Comparison of ENCODE assay signal across 29 cellular contexts in the genomic region with DNA sequence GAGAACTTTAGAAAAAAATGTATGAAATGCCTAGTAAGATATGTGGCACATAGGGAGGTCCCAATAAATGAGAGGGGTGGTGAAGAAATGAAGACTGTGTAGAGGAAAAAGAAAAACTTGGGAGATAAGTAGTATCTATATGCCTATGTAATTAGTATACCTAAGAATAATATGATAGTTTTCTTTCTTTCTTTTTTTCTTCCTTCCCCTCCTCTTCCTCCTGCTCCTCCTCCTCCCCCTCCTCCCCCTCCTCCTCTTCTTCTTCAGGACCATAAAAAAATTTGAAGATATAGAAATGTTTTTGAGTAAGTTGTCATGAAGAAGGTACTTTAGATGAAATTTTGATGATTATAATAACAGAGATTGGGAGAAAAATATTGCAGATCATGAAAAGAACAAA.
"Had no signal": no experiment of that assay in that cellular context is flagged by ENCODE, and none has a peak within 500 bp of the region (broad histone marks: within the 10 kb centered on the region; RNA-seq: fewer than 3 reads in every experiment).

No MANE protein-coding gene starts in this region.

- H3K27me3 ChIP-seq: stomach, suprapubic skin, testis, thyroid gland, tibial artery, tibial nerve, transverse colon, upper lobe of left lung, upper lobe of right lung, uterus, vagina had no signal

- H3K27me3 Mint-ChIP-seq: stimulated activated memory B cell treated with anti-CD40 and anti-IgM and Interleukin-4, amounts not matched to agents 10 μg/mL and 1 μg/mL and 100 μg/mL, for 72 hours; stimulated activated naive B cell treated with anti-CD40 and anti-IgM and Interleukin-4, amounts not matched to agents 10 μg/mL and 1 μg/mL and 100 μg/mL, for 72 hours; stimulated activated naive CD8-positive, alpha-beta T cell treated with anti-CD3 and anti-CD28 coated beads, Interleukin-15, amount 100 ng/mL, for 72 hours; stimulated activated naive CD8-positive, alpha-beta T cell treated with anti-CD3 and anti-CD28 coated beads, Interleukin-15, Interleukin-2, amounts not matched to agents 100 ng/mL and 50 ng/mL, for 24 hours had no signal

- H3K36me3 Mint-ChIP-seq: stimulated activated effector memory CD8-positive, alpha-beta T cell treated with anti-CD3 and anti-CD28 coated beads, Interleukin-12 subunit alpha, Interleukin-12 subunit beta, amount 100 ng/mL, for 72 hours; stimulated activated memory B cell treated with anti-CD40 and anti-IgM and Interleukin-4, amounts not matched to agents 10 μg/mL and 1 μg/mL and 100 μg/mL, for 72 hours; stimulated activated naive B cell treated with anti-CD40 and anti-IgM and Interleukin-4, amounts not matched to agents 10 μg/mL and 1 μg/mL and 100 μg/mL, for 72 hours; type B pancreatic cell had no signal

- H3K27ac ChIP-seq: stomach, suprapubic skin, testis, thoracic aorta, thyroid gland, tibial artery, tibial nerve, transverse colon, upper lobe of left lung, upper lobe of right lung, uterus, vagina had no signal

- DNase-seq: stimulated activated CD4-positive, alpha-beta T cell treated with anti-CD3 and anti-CD28 coated beads, Interleukin-2, amount 100 ng/mL, for 48 hours; stimulated activated CD4-positive, alpha-beta T cell treated with anti-CD3 and anti-CD28 coated beads, Interleukin-4, amount 100 ng/mL, for 1 hour; stimulated activated CD4-positive, alpha-beta T cell treated with anti-CD3 and anti-CD28 coated beads, Interleukin-4, amount 100 ng/mL, for 24 hours; stimulated activated CD4-positive, alpha-beta T cell treated with anti-CD3 and anti-CD28 coated beads, Interleukin-4, amount 100 ng/mL, for 4 hours; stimulated activated CD8-positive, alpha-beta memory T cell treated with anti-CD3 and anti-CD28 coated beads, Interleukin-4, amount 100 ng/mL, for 48 hours; stimulated activated naive B cell treated with anti-CD40 and anti-IgM and Interleukin-4, amounts not matched to agents 10 μg/mL and 1 μg/mL and 100 μg/mL, for 72 hours; stimulated activated naive CD4-positive, alpha-beta T cell; stimulated activated naive CD4-positive, alpha-beta T cell treated with Interleukin-2 at 50 U/mL for 16 hours; stimulated activated naive CD8-positive, alpha-beta T cell treated with anti-CD3 and anti-CD28 coated beads, Interleukin-15, amount 100 ng/mL, for 72 hours; stimulated activated naive CD8-positive, alpha-beta T cell treated with anti-CD3 and anti-CD28 coated beads, Interleukin-15, Interleukin-2, amounts not matched to agents 100 U/mL and 50 U/mL, for 24 hours; stomach; substantia nigra; testis; thyroid gland; tibial artery; transverse colon; trophoblast cell; upper lobe of left lung; upper lobe of right lung; uterus had no signal

- H3K4me3 Mint-ChIP-seq: stimulated activated effector memory CD8-positive, alpha-beta T cell treated with anti-CD3 and anti-CD28 coated beads, Interleukin-12 subunit alpha, Interleukin-12 subunit beta, amount 100 ng/mL, for 72 hours; stimulated activated memory B cell treated with anti-CD40 and anti-IgM and Interleukin-4, amounts not matched to agents 10 μg/mL and 1 μg/mL and 100 μg/mL, for 72 hours; stimulated activated naive B cell treated with anti-CD40 and anti-IgM and Interleukin-4, amounts not matched to agents 10 μg/mL and 1 μg/mL and 100 μg/mL, for 72 hours; stimulated activated naive CD8-positive, alpha-beta T cell treated with anti-CD3 and anti-CD28 coated beads, Interleukin-15, amount 100 ng/mL, for 72 hours; stimulated activated naive CD8-positive, alpha-beta T cell treated with anti-CD3 and anti-CD28 coated beads, Interleukin-15, Interleukin-2, amounts not matched to agents 100 ng/mL and 50 ng/mL, for 24 hours; type B pancreatic cell had no signal

- H3K4me3 ChIP-seq: stomach, suprapubic skin, testis, thoracic aorta, thyroid gland, tibial artery, tibial nerve, transverse colon, upper lobe of left lung, upper lobe of right lung, uterus, vagina had no signal

- FAIRE-seq: urothelium cell line had no signal

- ATAC-seq: stimulated activated effector memory CD8-positive, alpha-beta T cell treated with anti-CD3 and anti-CD28 coated beads, Interleukin-12 subunit alpha, Interleukin-12 subunit beta, amount 100 ng/mL, for 72 hours; stimulated activated memory B cell treated with anti-CD40 and anti-IgM and Interleukin-4, amounts not matched to agents 10 μg/mL and 1 μg/mL and 100 μg/mL, for 72 hours; stimulated activated naive B cell treated with anti-CD40 and anti-IgM and Interleukin-4, amounts not matched to agents 10 μg/mL and 1 μg/mL and 100 μg/mL, for 72 hours; stimulated activated naive CD8-positive, alpha-beta T cell treated with anti-CD3 and anti-CD28 coated beads, Interleukin-15, amount 100 ng/mL, for 72 hours; stimulated activated naive CD8-positive, alpha-beta T cell treated with anti-CD3 and anti-CD28 coated beads, Interleukin-15, Interleukin-2, amounts not matched to agents 100 U/mL and 50 U/mL, for 24 hours; upper lobe of right lung had no signal

- H3K9me3 Mint-ChIP-seq: stimulated activated memory B cell treated with anti-CD40 and anti-IgM and Interleukin-4, amounts not matched to agents 10 μg/mL and 1 μg/mL and 100 μg/mL, for 72 hours; stimulated activated naive B cell treated with anti-CD40 and anti-IgM and Interleukin-4, amounts not matched to agents 10 μg/mL and 1 μg/mL and 100 μg/mL, for 72 hours; type B pancreatic cell had no signal

- H3K9me3 ChIP-seq: stomach, suprapubic skin, testis, thoracic aorta, thyroid gland, tibial artery, tibial nerve, transverse colon, upper lobe of left lung, upper lobe of right lung, uterus, vagina had no signal

- H3K4me1 ChIP-seq: stomach, suprapubic skin, testis, thyroid gland, tibial artery, tibial nerve, transverse colon, upper lobe of left lung, upper lobe of right lung, uterus, vagina had no signal

- H3K4me1 Mint-ChIP-seq: stimulated activated effector memory CD8-positive, alpha-beta T cell treated with anti-CD3 and anti-CD28 coated beads, Interleukin-12 subunit alpha, Interleukin-12 subunit beta, amount 100 ng/mL, for 72 hours; stimulated activated memory B cell treated with anti-CD40 and anti-IgM and Interleukin-4, amounts not matched to agents 10 μg/mL and 1 μg/mL and 100 μg/mL, for 72 hours; stimulated activated naive B cell treated with anti-CD40 and anti-IgM and Interleukin-4, amounts not matched to agents 10 μg/mL and 1 μg/mL and 100 μg/mL, for 72 hours; stimulated activated naive CD8-positive, alpha-beta T cell treated with anti-CD3 and anti-CD28 coated beads, Interleukin-15, amount 100 ng/mL, for 72 hours had no signal

- H3K36me3 ChIP-seq: stomach, suprapubic skin, thoracic aorta, thyroid gland, tibial artery, tibial nerve, transverse colon, upper lobe of left lung, upper lobe of right lung, uterus, vagina had no signal

- H3K27ac Mint-ChIP-seq: stimulated activated effector memory CD8-positive, alpha-beta T cell treated with anti-CD3 and anti-CD28 coated beads, Interleukin-12 subunit alpha, Interleukin-12 subunit beta, amount 100 ng/mL, for 72 hours; stimulated activated memory B cell treated with anti-CD40 and anti-IgM and Interleukin-4, amounts not matched to agents 10 μg/mL and 1 μg/mL and 100 μg/mL, for 72 hours; stimulated activated naive B cell treated with anti-CD40 and anti-IgM and Interleukin-4, amounts not matched to agents 10 μg/mL and 1 μg/mL and 100 μg/mL, for 72 hours; stimulated activated naive CD8-positive, alpha-beta T cell treated with anti-CD3 and anti-CD28 coated beads, Interleukin-15, amount 100 ng/mL, for 72 hours; stimulated activated naive CD8-positive, alpha-beta T cell treated with anti-CD3 and anti-CD28 coated beads, Interleukin-15, Interleukin-2, amounts not matched to agents 100 ng/mL and 50 ng/mL, for 24 hours; type B pancreatic cell had no signal
